12 cellular contexts compared by ENCODE assay signal in the genomic region with DNA sequence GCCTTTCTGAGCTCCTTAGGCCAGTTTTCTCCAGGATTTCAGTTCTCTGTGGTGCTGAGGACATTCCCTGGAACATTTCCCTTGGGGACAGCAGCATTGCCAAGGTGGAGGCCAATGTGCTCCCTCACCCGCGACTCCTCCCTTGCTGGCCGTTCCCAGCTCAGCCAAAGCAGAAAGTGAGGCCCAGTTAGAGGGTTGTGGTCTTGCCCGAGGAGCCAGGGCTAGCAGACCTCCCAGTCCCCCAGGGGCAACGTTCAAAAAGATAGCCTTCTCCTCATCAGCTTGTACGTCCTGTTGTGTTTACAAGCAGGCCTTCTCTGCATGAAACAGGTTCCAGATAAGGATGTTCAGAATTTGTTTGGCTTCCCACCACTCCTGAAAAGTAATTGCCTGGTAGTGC.
DNase-seq lines count a peak whose midpoint lies in the region; ATAC-seq and TF ChIP-seq lines count a peak whose summit lies in the region.
"Had no signal": no experiment of that assay in that cellular context is flagged by ENCODE, and none has a peak within 500 bp of the region (broad histone marks: within the 10 kb centered on the region; RNA-seq: fewer than 3 reads in every experiment).

No MANE protein-coding gene starts in this region.

- no peaks in the 10 kb centered on the region for H3K27me3 Mint-ChIP-seq in MCF 10A (ENCODE audit: insufficient read depth, unreplicated experiment)

- H3K4me2 ChIP-seq in mammary epithelial cell (ENCODE audit: insufficient read depth, low read depth, low read length) = peak overlapping the region; percentile 50

- WGBS in mammary epithelial cell (ENCODE audit: low coverage, missing lambda C conversion rate) = 49% methylated on average over 5 of the region's 6 CpGs

- no peak for TF ChIP-seq POLR2A in breast epithelium (IDR thresholded peaks at IDR 0.05)
- TF ChIP-seq POLR2A in uterus (IDR thresholded peaks at IDR 0.05) = no peak

- intact Hi-C loops in breast epithelium (cut with DNase I; ENCODE audit: low total_unique reads) (no loop called here), MCF 10A (cut with micrococcal nuclease) (loop anchor here (1.0 kb wide), 1 partner anchor 45 kb away; no protein-coding TSS in a partner anchor), mammary epithelial cell (cut with micrococcal nuclease) (loop anchor here (1.0 to 10.0 kb wide), 4 partner anchors 45 to 221 kb away; no protein-coding TSS in a partner anchor), uterus (cut with DNase I; ENCODE audit: low total_unique reads) (no loop called here)

- no peaks in the 10 kb centered on the region for H3K79me2 ChIP-seq in mammary epithelial cell (ENCODE audit: insufficient read depth, low read length)

- POLR2A ChIA-PET in MCF 10A (lab: Yijun Ruan, JAX) = interaction anchor here (0.6 to 6.2 kb wide), 7 partner anchors 9 to 1797 kb away, joined by 3 to 87 read pairs (median 3); no protein-coding TSS in a partner anchor

- CTCF ChIA-PET in MCF 10A (lab: Yijun Ruan, JAX) (interaction anchor here (0.6 to 2.0 kb wide), 7 partner anchors 9 to 421 kb away, joined by 3 to 10 read pairs (median 5); a partner anchor contains a TSS), mammary epithelial cell (lab: Charles Lee; ENCODE audit: low non-redundant PET) (no interaction called here)

- no peaks in the 10 kb centered on the region for H4K20me1 ChIP-seq in mammary epithelial cell (ENCODE audit: insufficient read depth, low read length)

- in situ Hi-C loops in mammary epithelial cell (cut with MboI; ENCODE audit: low sequenced_read_pairs in 2 of 2) = no loop called here

- H3K9me3 ChIP-seq in breast epithelium = no peaks in the 10 kb centered on the region
- no peaks in the 10 kb centered on the region for H3K9me3 ChIP-seq in mammary epithelial cell (replicated peaks; ENCODE audit: insufficient read depth, low read length)
- no peaks in the 10 kb centered on the region for H3K9me3 ChIP-seq in muscle layer of duodenum (ENCODE audit: control insufficient read depth in 1 of 2, low read length in 2 of 2)
- no peaks in the 10 kb centered on the region for H3K9me3 ChIP-seq in uterus

- H3K4me3 Mint-ChIP-seq in MCF 10A (ENCODE audit: unreplicated experiment) = no peak overlapping the region

- H3K4me1 Mint-ChIP-seq in MCF 10A (ENCODE audit: insufficient read depth, unreplicated experiment) = peaks cover 33% of the 10 kb centered on the region

- H3K27ac ChIP-seq in breast epithelium = peak overlapping the region; percentile 94 to 96
- H3K27ac ChIP-seq in mammary epithelial cell (ENCODE audit: insufficient read depth, low read depth, low read length) = peak overlapping the region; percentile 87
- H3K27ac ChIP-seq in muscle layer of duodenum (ENCODE audit: low read length) = peak overlapping the region; percentile 86
- peak overlapping the region; percentile 84 to 89 for H3K27ac ChIP-seq in uterus

- no peak for TF ChIP-seq CTCF in breast epithelium (IDR thresholded peaks at IDR 0.05)
- no peak for TF ChIP-seq CTCF in MCF 10A (IDR thresholded peaks at IDR 0.05; ENCODE audit: unreplicated experiment)
- TF ChIP-seq CTCF in mammary epithelial cell (conservative IDR thresholded peaks at IDR 0.05 in 1 of 2, IDR thresholded peaks at IDR 0.05 in 1 of 2; ENCODE audit: extremely low read depth in 1 of 2, insufficient read depth in 1 of 2, low read depth in 1 of 2, low read length in 2 of 2) = no peak
- no peak for TF ChIP-seq CTCF in uterus (IDR thresholded peaks at IDR 0.05)

- no peaks in the 10 kb centered on the region for H3K36me3 Mint-ChIP-seq in MCF 10A (ENCODE audit: insufficient read depth, unreplicated experiment)

- no peaks in the 10 kb centered on the region for H3K9me3 Mint-ChIP-seq in MCF 10A (ENCODE audit: unreplicated experiment)
- H3K9me3 Mint-ChIP-seq: activated T-helper 2 cell treated with anti-CD3 and anti-CD28 coated beads, Interferon-gamma antibody, Interleukin-2, Interleukin-4, amounts not matched to agents 10 μg/mL and 5 μg/mL and 100 μg/mL, durations not matched to agents 14 hours and 24 hours and 36 hours had no signal

- H3K36me3 ChIP-seq in breast epithelium (no peaks in the 10 kb centered on the region), mammary epithelial cell (ENCODE audit: insufficient read depth, low read length) (no peaks in the 10 kb centered on the region), muscle layer of duodenum (ENCODE audit: control insufficient read depth in 1 of 2, insufficient read depth in 2 of 2, low read length in 2 of 2) (no peaks in the 10 kb centered on the region), uterus (no peaks in the 10 kb centered on the region)

- peak overlapping the region; percentile 32 for H2AFZ ChIP-seq in mammary epithelial cell (ENCODE audit: low read depth, low read length)

- no peak overlapping the region for H3K4me3 ChIP-seq in breast epithelium
- no peak overlapping the region for H3K4me3 ChIP-seq in mammary epithelial cell (replicated peaks in 1 of 3; ENCODE audit: insufficient read depth in 1 of 3, low read depth in 2 of 3, low read length in 3 of 3)
- no peak overlapping the region for H3K4me3 ChIP-seq in muscle layer of duodenum (ENCODE audit: low read depth in 1 of 2, low read length in 2 of 2)
- H3K4me3 ChIP-seq in uterus = no peak overlapping the region

- H3K4me1 ChIP-seq in breast epithelium = peaks cover 15 to 26% of the 10 kb centered on the region in 2 donors
- peaks cover 59% of the 10 kb centered on the region for H3K4me1 ChIP-seq in mammary epithelial cell (ENCODE audit: insufficient read depth, low read length)
- H3K4me1 ChIP-seq in muscle layer of duodenum (ENCODE audit: control insufficient read depth in 1 of 2, insufficient read depth in 2 of 2, low read length in 2 of 2) = peaks cover 18 to 26% of the 10 kb centered on the region in 2 donors
- peaks cover 0 to 10% of the 10 kb centered on the region in 2 donors for H3K4me1 ChIP-seq in uterus

- BruUV-seq in MCF 10A (replicated peaks; lab: Mats Ljungman, UMichigan) (no TSS peak), mammary epithelial cell (replicated peaks; lab: Mats Ljungman, UMichigan) (no TSS peak)

- H3K9ac ChIP-seq in mammary epithelial cell (ENCODE audit: insufficient read depth, low read length) = peak overlapping the region; percentile 56

- H3K27ac Mint-ChIP-seq in MCF 10A (ENCODE audit: low read depth, unreplicated experiment) = no peak overlapping the region

- dilution Hi-C loops in mammary epithelial cell (cut with HindIII; ENCODE audit: low sequenced_read_pairs) = no loop called here

- no peak for ATAC-seq in GM18861 (IDR thresholded peaks at IDR 0.05; ENCODE audit: unreplicated experiment)

- DNase-seq in breast epithelium (ENCODE audit: low spot score in 2 of 2) = no peak
- no peak for DNase-seq in MCF 10A (ENCODE audit: unreplicated experiment)
- no peak for DNase-seq in mammary epithelial cell
- DNase-seq in uterus = no peak
- DNase-seq in globus pallidus (ENCODE audit: low spot score) = no peak
- DNase-seq in NCI-H1105 (lab: John Stamatoyannopoulos, UW) = no peak
- DNase-seq: effector CD4-positive, alpha-beta T cell; Karpas-422; stimulated activated naive CD4-positive, alpha-beta T cell treated with Interleukin-2 at 50 U/mL for 16 hours had no signal

- no peaks in the 10 kb centered on the region for H3K27me3 ChIP-seq in breast epithelium
- H3K27me3 ChIP-seq in mammary epithelial cell (ENCODE audit: insufficient read depth, low read length) = no peaks in the 10 kb centered on the region
- H3K27me3 ChIP-seq in muscle layer of duodenum (ENCODE audit: low read depth, low read length) = no peaks in the 10 kb centered on the region
- H3K27me3 ChIP-seq in uterus = no peaks in the 10 kb centered on the region

Comparison
In these comparisons a context has a peak if more than half of its experiments do, and no peak if none do; other contexts are left out.
1. intact Hi-C loops: an anchor here in MCF 10A (1.0 kb wide) and mammary epithelial cell (1.0 to 10.0 kb wide); none called in breast epithelium and uterus.